ENCODE assay signal across 11 cellular contexts in the genomic region with DNA sequence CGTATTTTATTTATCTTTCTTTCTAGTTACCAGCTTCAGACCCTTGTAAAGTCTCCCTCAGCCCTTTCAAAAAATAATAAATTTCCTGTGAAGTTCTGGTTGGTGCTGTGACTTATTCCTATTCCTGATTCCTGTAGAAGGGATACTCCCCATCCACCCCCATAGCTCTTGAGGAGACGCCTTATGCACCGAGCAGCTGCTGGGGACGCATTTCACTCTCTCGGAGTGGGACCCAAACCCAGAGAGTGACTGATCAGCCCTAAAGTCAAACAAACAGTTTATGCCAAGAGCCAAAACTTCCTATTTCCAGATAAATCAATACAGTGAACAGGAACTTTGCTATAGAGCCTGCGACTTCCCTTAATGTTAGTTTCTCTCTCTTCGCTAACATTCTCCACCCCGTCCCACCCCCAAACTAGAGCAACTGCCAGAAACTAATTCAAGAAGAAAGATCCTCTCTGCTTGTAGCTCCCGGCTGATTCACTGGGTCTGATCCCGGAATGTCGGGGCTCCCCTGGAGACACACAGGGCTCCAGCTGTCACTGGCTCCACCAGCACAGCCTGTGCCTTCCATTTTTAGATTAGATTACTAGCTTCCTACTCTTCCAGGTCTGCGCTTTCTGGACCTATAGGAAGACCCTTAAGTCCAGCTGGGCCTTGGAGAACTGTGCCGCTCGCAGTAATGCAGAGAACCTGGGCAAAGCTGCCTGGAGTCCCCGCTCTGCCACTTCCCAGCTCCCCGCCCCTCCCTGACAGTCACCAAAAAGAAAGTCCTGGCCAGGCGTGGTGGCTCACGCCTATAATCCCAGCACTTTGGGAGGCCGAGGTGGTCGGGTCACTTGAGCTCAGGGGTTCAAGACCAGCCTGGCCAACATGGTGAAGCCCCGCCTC. TPM values are rescaled to one million over a fixed set of nuclear protein-coding genes. Genes with fewer than 3 reads are reported as not detected.
A peak's percentile ranks its signal among the peaks of the same experiment; 100 is the strongest.
DNase-seq lines count a peak whose midpoint lies in the region; ATAC-seq and TF ChIP-seq lines count a peak whose summit lies in the region.
"Had no signal": no experiment of that assay in that cellular context is flagged by ENCODE, and none has a peak within 500 bp of the region (broad histone marks: within the 10 kb centered on the region; RNA-seq: fewer than 3 reads in every experiment).

No MANE protein-coding gene starts in this region.

- peak overlapping the region; percentile 75 for H3K27ac ChIP-seq in vagina
- H3K27ac ChIP-seq: foreskin keratinocyte, SJSA1 had no signal

- H3K4me3 ChIP-seq in fibroblast of mammary gland (ENCODE audit: control insufficient read depth, low read depth, low read length) (no peak overlapping the region), vagina (peak overlapping the region; percentile 14 to 28)
- H3K4me3 ChIP-seq: SJSA1 had no signal

- CTCF ChIA-PET in activated naive CD4-positive, alpha-beta T cell treated with anti-CD3 and anti-CD28 coated beads, Interleukin-2, amount 10 ng/mL, durations not matched to agents 7 days and 5 days (lab: Charles Lee): interaction anchor here (0.6 kb wide), 1 partner anchor 226 kb away, joined by 4 read pairs; no protein-coding TSS in a partner anchor

- H3K27me3 Mint-ChIP-seq in activated naive CD4-positive, alpha-beta T cell treated with anti-CD3 and anti-CD28 coated beads, Interleukin-2, amount 10 ng/mL, durations not matched to agents 7 days and 5 days: no peaks in the 10 kb centered on the region
- no peaks in the 10 kb centered on the region for H3K27me3 Mint-ChIP-seq in nephron (ENCODE audit: low read depth)
- H3K27me3 Mint-ChIP-seq: B cell had no signal

- peak in 1 of 2 donors; percentile 50 for DNase-seq in activated naive CD4-positive, alpha-beta T cell treated with anti-CD3 and anti-CD28 coated beads, Interleukin-2, amount 50 U/mL, for 72 hours (ENCODE audit: low spot score in 2 of 2)
- no peak for DNase-seq in activated naive CD4-positive, alpha-beta T cell treated with anti-CD3 and anti-CD28 coated beads, Interleukin-2, amount 10 ng/mL, durations not matched to agents 7 days and 5 days
- DNase-seq in fibroblast of mammary gland (ENCODE audit: low read depth) (peak; percentile 40), vagina (ENCODE audit: extremely low spot score in 2 of 2) (no peak), NCI-H128 (lab: John Stamatoyannopoulos, UW; ENCODE audit: unreplicated experiment) (no peak)
- DNase-seq: foreskin keratinocyte had no signal

- H3K4me1 ChIP-seq in vagina: peaks cover 30% of the 10 kb centered on the region
- H3K4me1 ChIP-seq: SJSA1 had no signal

- no peaks in the 10 kb centered on the region for H3K9me3 Mint-ChIP-seq in activated naive CD4-positive, alpha-beta T cell treated with anti-CD3 and anti-CD28 coated beads, Interleukin-2, amount 50 U/mL, for 72 hours
- no peaks in the 10 kb centered on the region for H3K9me3 Mint-ChIP-seq in activated naive CD4-positive, alpha-beta T cell treated with anti-CD3 and anti-CD28 coated beads, Interleukin-2, amount 10 ng/mL, durations not matched to agents 7 days and 5 days
- no peaks in the 10 kb centered on the region for H3K9me3 Mint-ChIP-seq in nephron

- H3K4me1 Mint-ChIP-seq in activated naive CD4-positive, alpha-beta T cell treated with anti-CD3 and anti-CD28 coated beads, Interleukin-2, amount 10 ng/mL, durations not matched to agents 7 days and 5 days: peaks cover 4% of the 10 kb centered on the region
- H3K4me1 Mint-ChIP-seq in nephron: peaks cover 72% of the 10 kb centered on the region

- ATAC-seq in activated naive CD4-positive, alpha-beta T cell treated with anti-CD3 and anti-CD28 coated beads, Interleukin-2, amount 50 U/mL, for 72 hours: no peak
- ATAC-seq in GM19452 (IDR thresholded peaks at IDR 0.05; ENCODE audit: unreplicated experiment) (no peak), GM18511 (IDR thresholded peaks at IDR 0.05; ENCODE audit: unreplicated experiment) (no peak)

- TF ChIP-seq CTCF in fibroblast of mammary gland (conservative IDR thresholded peaks at IDR 0.05; ENCODE audit: control insufficient read depth, insufficient read depth, low read depth, low read length): no peak
- no peak for TF ChIP-seq CTCF in nephron (IDR thresholded peaks at IDR 0.05; ENCODE audit: unreplicated experiment in 3 of 3)
- no peak for TF ChIP-seq CTCF in vagina (IDR thresholded peaks at IDR 0.05)

- H3K9me3 ChIP-seq in vagina: no peaks in the 10 kb centered on the region
- H3K9me3 ChIP-seq: SJSA1 had no signal

- no peaks in the 10 kb centered on the region for H3K27me3 ChIP-seq in vagina
- H3K27me3 ChIP-seq: foreskin keratinocyte, SJSA1 had no signal

- TF ChIP-seq POLR2A in vagina (IDR thresholded peaks at IDR 0.05): no peak

- no peak overlapping the region for H3K4me3 Mint-ChIP-seq in activated naive CD4-positive, alpha-beta T cell treated with anti-CD3 and anti-CD28 coated beads, Interleukin-2, amount 10 ng/mL, durations not matched to agents 7 days and 5 days
- peak overlapping the region; percentile 37 to 80 (median 56) for H3K4me3 Mint-ChIP-seq in nephron
- H3K4me3 Mint-ChIP-seq: B cell had no signal

- H3K36me3 Mint-ChIP-seq in activated naive CD4-positive, alpha-beta T cell treated with anti-CD3 and anti-CD28 coated beads, Interleukin-2, amount 50 U/mL, for 72 hours: peaks cover 0 to 10% of the 10 kb centered on the region in 2 donors
- H3K36me3 Mint-ChIP-seq in activated naive CD4-positive, alpha-beta T cell treated with anti-CD3 and anti-CD28 coated beads, Interleukin-2, amount 10 ng/mL, durations not matched to agents 7 days and 5 days: peaks cover 44% of the 10 kb centered on the region
- H3K36me3 Mint-ChIP-seq in nephron (ENCODE audit: low read depth): peaks cover 51% of the 10 kb centered on the region

- peak overlapping the region; percentile 35 to 52 for H3K27ac Mint-ChIP-seq in activated naive CD4-positive, alpha-beta T cell treated with anti-CD3 and anti-CD28 coated beads, Interleukin-2, amount 50 U/mL, for 72 hours
- no peak overlapping the region for H3K27ac Mint-ChIP-seq in activated naive CD4-positive, alpha-beta T cell treated with anti-CD3 and anti-CD28 coated beads, Interleukin-2, amount 10 ng/mL, durations not matched to agents 7 days and 5 days
- H3K27ac Mint-ChIP-seq in nephron: peak overlapping the region; percentile 94 to 97 (median 95)
- H3K27ac Mint-ChIP-seq: B cell had no signal

- intact Hi-C loops in vagina (cut with DNase I): loop anchor here (5.0 kb wide), 1 partner anchor 43 kb away; a partner anchor contains a TSS

- peaks cover 0 to 32% of the 10 kb centered on the region in 2 donors for H3K36me3 ChIP-seq in vagina

RNA-seq across cellular contexts. Expression of a gene that starts 45.2 kb away (rescaled TPM):
- 1 to 10 TPM; 6.0 to 9.2 TPM for total RNA-seq in activated naive CD4-positive, alpha-beta T cell treated with anti-CD3 and anti-CD28 coated beads, Interleukin-2, amount 50 U/mL, for 72 hours
- 9.6 TPM for total RNA-seq in vagina
